1 cellular context compared by ENCODE assay signal in the genomic region with DNA sequence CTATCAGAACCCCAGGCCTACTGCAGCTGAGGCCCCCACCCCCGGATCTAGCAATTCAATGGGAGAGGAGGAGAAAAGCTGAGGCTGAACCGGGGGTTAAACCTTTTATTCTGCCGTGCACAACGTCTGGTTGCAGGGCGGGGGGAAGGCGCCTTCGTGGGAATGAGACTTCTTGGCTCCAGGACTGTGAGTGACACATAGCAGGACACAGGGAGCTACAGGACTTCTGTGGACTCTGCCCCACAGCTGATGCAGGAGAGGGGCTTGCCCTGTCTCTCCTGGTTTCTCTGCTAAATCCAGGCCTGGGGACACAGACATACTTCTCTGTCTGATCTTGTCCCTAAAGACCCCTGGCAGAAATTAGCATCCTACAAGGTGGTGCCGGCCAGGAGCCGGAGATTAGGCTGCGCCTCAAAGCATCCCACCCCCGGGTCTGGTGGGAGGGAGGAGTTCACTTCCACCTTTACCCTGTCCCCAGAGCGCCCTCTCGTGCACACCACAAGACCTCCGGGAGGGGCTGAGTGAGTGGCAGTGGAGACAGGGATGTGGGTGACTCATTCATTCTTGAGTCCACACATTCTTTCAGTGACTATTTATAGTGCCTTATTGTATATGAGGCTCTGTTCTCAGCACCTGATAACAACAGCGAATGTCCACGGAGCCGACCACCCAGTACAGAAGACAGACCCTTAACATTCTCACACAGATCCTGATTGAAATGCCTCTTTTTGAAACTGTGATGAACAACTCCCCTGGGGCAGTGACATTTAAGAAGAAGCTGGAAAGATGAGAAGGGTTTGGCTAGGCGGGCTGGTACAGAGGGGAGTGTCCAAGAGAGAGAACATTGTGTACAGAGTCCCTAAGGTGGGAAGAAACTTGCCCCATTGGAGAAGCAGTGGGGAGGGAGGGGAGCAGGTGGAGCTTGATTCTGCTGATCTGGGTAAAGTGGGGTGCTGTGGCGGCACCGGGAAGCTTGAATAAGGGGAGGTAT.
TF ChIP-seq lines count a peak whose summit lies in the region.

No MANE protein-coding gene starts in this region.

TF ChIP-seq in WTC11, 78 proteins besides CTCF, POLR2A, EP300 and RAD21 (continued from another document):
- TF ChIP-seq ZNF281 (CRISPR knock-in tag; IDR thresholded peaks at IDR 0.05) (no peak), CREB1 (CRISPR knock-in tag; IDR thresholded peaks at IDR 0.05) (no peak), ELF4 (CRISPR knock-in tag; IDR thresholded peaks at IDR 0.05; ENCODE audit: low read depth) (no peak), FOXP1 (CRISPR knock-in tag; IDR thresholded peaks at IDR 0.05; ENCODE audit: borderline replicate concordance) (no peak), ATF1 (CRISPR knock-in tag; IDR thresholded peaks at IDR 0.05) (no peak), FOXJ3 (CRISPR knock-in tag; IDR thresholded peaks at IDR 0.05; ENCODE audit: borderline replicate concordance) (no peak), CDX4 (CRISPR knock-in tag; IDR thresholded peaks at IDR 0.05; ENCODE audit: borderline replicate concordance) (no peak), ZNF423 (CRISPR knock-in tag; IDR thresholded peaks at IDR 0.05) (no peak)
- TF ChIP-seq, protein P1, sequence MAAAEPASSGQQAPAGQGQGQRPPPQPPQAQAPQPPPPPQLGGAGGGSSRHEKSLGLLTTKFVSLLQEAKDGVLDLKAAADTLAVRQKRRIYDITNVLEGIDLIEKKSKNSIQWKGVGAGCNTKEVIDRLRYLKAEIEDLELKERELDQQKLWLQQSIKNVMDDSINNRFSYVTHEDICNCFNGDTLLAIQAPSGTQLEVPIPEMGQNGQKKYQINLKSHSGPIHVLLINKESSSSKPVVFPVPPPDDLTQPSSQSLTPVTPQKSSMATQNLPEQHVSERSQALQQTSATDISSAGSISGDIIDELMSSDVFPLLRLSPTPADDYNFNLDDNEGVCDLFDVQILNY (CRISPR knock-in tag; IDR thresholded peaks at IDR 0.05) = no peak
- TF ChIP-seq, protein P2, sequence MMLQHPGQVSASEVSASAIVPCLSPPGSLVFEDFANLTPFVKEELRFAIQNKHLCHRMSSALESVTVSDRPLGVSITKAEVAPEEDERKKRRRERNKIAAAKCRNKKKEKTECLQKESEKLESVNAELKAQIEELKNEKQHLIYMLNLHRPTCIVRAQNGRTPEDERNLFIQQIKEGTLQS (CRISPR knock-in tag; conservative IDR thresholded peaks at IDR 0.05) = no peak
- TF ChIP-seq, protein P3, sequence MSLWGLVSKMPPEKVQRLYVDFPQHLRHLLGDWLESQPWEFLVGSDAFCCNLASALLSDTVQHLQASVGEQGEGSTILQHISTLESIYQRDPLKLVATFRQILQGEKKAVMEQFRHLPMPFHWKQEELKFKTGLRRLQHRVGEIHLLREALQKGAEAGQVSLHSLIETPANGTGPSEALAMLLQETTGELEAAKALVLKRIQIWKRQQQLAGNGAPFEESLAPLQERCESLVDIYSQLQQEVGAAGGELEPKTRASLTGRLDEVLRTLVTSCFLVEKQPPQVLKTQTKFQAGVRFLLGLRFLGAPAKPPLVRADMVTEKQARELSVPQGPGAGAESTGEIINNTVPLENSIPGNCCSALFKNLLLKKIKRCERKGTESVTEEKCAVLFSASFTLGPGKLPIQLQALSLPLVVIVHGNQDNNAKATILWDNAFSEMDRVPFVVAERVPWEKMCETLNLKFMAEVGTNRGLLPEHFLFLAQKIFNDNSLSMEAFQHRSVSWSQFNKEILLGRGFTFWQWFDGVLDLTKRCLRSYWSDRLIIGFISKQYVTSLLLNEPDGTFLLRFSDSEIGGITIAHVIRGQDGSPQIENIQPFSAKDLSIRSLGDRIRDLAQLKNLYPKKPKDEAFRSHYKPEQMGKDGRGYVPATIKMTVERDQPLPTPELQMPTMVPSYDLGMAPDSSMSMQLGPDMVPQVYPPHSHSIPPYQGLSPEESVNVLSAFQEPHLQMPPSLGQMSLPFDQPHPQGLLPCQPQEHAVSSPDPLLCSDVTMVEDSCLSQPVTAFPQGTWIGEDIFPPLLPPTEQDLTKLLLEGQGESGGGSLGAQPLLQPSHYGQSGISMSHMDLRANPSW (CRISPR knock-in tag; conservative IDR thresholded peaks at IDR 0.05; ENCODE audit: low read depth) = no peak
- TF ChIP-seq, protein P4, sequence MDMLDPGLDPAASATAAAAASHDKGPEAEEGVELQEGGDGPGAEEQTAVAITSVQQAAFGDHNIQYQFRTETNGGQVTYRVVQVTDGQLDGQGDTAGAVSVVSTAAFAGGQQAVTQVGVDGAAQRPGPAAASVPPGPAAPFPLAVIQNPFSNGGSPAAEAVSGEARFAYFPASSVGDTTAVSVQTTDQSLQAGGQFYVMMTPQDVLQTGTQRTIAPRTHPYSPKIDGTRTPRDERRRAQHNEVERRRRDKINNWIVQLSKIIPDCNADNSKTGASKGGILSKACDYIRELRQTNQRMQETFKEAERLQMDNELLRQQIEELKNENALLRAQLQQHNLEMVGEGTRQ (CRISPR knock-in tag; IDR thresholded peaks at IDR 0.05) = no peak
- TF ChIP-seq, protein P5, sequence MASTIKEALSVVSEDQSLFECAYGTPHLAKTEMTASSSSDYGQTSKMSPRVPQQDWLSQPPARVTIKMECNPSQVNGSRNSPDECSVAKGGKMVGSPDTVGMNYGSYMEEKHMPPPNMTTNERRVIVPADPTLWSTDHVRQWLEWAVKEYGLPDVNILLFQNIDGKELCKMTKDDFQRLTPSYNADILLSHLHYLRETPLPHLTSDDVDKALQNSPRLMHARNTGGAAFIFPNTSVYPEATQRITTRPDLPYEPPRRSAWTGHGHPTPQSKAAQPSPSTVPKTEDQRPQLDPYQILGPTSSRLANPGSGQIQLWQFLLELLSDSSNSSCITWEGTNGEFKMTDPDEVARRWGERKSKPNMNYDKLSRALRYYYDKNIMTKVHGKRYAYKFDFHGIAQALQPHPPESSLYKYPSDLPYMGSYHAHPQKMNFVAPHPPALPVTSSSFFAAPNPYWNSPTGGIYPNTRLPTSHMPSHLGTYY (CRISPR knock-in tag; IDR thresholded peaks at IDR 0.05) = no peak
